In genomic region chr12:124276337-124276736, GRCh38 we compare ENCODE assay signal across 2 cellular contexts.
TF ChIP-seq lines count a peak whose summit lies in the region.

No MANE protein-coding gene starts in this region.

TF ChIP-seq in HEK293, 187 proteins besides CTCF, POLR2A, EP300 and RAD21:
- TF ChIP-seq ZNF426 (tag by site-specific recombination; IDR thresholded peaks at IDR 0.05) = no peak
- peak; percentile 63 for TF ChIP-seq ZNF366 (tag by site-specific recombination; conservative IDR thresholded peaks at IDR 0.05)
- 0 out of 2 replicates have a peak, but pooled peaks have one; percentile 32 for TF ChIP-seq ZBTB17 (tag by site-specific recombination; IDR thresholded peaks at IDR 0.05)

TF ChIP-seq in K562, 482 proteins besides CTCF, POLR2A, EP300 and RAD21:
- TF ChIP-seq KAT7 (CRISPR knock-in tag; IDR thresholded peaks at IDR 0.05; ENCODE audit: borderline replicate concordance) = no peak
- no peak for TF ChIP-seq CHAMP1 (IDR thresholded peaks at IDR 0.05)
- TF ChIP-seq ZNF324 (CRISPR knock-in tag; IDR thresholded peaks at IDR 0.05) = no peak
- 0 out of 2 replicates have a peak, but pooled peaks have one; percentile 33 for TF ChIP-seq GATAD2A (IDR thresholded peaks at IDR 0.05)
- no peak for TF ChIP-seq RBM22 (IDR thresholded peaks at IDR 0.05; ENCODE audit: low read depth, low read length, poor library complexity, severe bottlenecking)
- TF ChIP-seq ZNF347 (CRISPR knock-in tag; IDR thresholded peaks at IDR 0.05; ENCODE audit: low read depth) = no peak
- no peak for TF ChIP-seq SREBF1 (IDR thresholded peaks at IDR 0.05; ENCODE audit: borderline replicate concordance, low read depth, low read length)
- TF ChIP-seq PHTF2 (CRISPR knock-in tag; IDR thresholded peaks at IDR 0.05) = no peak
- no peak for TF ChIP-seq MCM7 (IDR thresholded peaks at IDR 0.05)
- no peak for TF ChIP-seq PTRF (tag; IDR thresholded peaks at IDR 0.05)
- TF ChIP-seq ATF6 (CRISPR knock-in tag; IDR thresholded peaks at IDR 0.05) = no peak
- TF ChIP-seq GTF2F1 (IDR thresholded peaks at IDR 0.05; ENCODE audit: low read depth, low read length) = no peak
- no peak for TF ChIP-seq ZNF121 (CRISPR knock-in tag; conservative IDR thresholded peaks at IDR 0.05)
- TF ChIP-seq GATA2 (CRISPR knock-in tag; IDR thresholded peaks at IDR 0.05) = peak; percentile 51; the same call in 1 of the 2 replicates
- TF ChIP-seq NFIX (CRISPR knock-in tag; IDR thresholded peaks at IDR 0.05; ENCODE audit: low read depth) = no peak
- peak; percentile 89 for TF ChIP-seq ZBTB2 (IDR thresholded peaks at IDR 0.05)
- TF ChIP-seq TRIM24 (IDR thresholded peaks at IDR 0.05) = peak; percentile 47 to 66; a peak in 3 of 4 replicates
- peak; percentile 26; the same call in 1 of the 2 replicates for TF ChIP-seq NFIC (IDR thresholded peaks at IDR 0.05)
- TF ChIP-seq SFPQ (IDR thresholded peaks at IDR 0.05; ENCODE audit: low read depth, low read length) = no peak
- TF ChIP-seq GABPB2 (CRISPR knock-in tag; conservative IDR thresholded peaks at IDR 0.05) = no peak
- TF ChIP-seq CREM (IDR thresholded peaks at IDR 0.05; ENCODE audit: low read depth) = no peak
- no peak for TF ChIP-seq ZNF77 (CRISPR knock-in tag; IDR thresholded peaks at IDR 0.05)
- TF ChIP-seq CBX1 (IDR thresholded peaks at IDR 0.05; ENCODE audit: low read depth) = no peak
- TF ChIP-seq ZNF785 (CRISPR knock-in tag; IDR thresholded peaks at IDR 0.05) = no peak
- no peak for TF ChIP-seq CBX5 (IDR thresholded peaks at IDR 0.05; ENCODE audit: borderline replicate concordance, low read depth)
- TF ChIP-seq ZNF518B (CRISPR knock-in tag; IDR thresholded peaks at IDR 0.05) = no peak
- TF ChIP-seq HDAC2 (IDR thresholded peaks at IDR 0.05) = 0 out of 2 replicates have a peak, but pooled peaks have one; percentile 43
- TF ChIP-seq PKNOX1 (IDR thresholded peaks at IDR 0.05) = no peak
- TF ChIP-seq MTA1 (IDR thresholded peaks at IDR 0.05; ENCODE audit: borderline replicate concordance) = peak; percentile 87
- TF ChIP-seq NCOA1 (IDR thresholded peaks at IDR 0.05; ENCODE audit: low read depth) = no peak
- TF ChIP-seq SMARCB1 (IDR thresholded peaks at IDR 0.05; ENCODE audit: insufficient read length, low read depth) = no peak
- peak; percentile 96 for TF ChIP-seq DACH1 (IDR thresholded peaks at IDR 0.05; ENCODE audit: partially characterized antibody)
- TF ChIP-seq GTF2B (IDR thresholded peaks at IDR 0.05; ENCODE audit: extremely low read depth, insufficient read length) = no peak
- TF ChIP-seq GATAD2B (IDR thresholded peaks at IDR 0.05; ENCODE audit: borderline replicate concordance) = peak; percentile 74; the same call in 1 of the 2 replicates
- TF ChIP-seq BCOR (IDR thresholded peaks at IDR 0.05) = peak; percentile 70; the same call in 1 of the 2 replicates
- TF ChIP-seq XRCC4 (IDR thresholded peaks at IDR 0.05; ENCODE audit: extremely low read depth, insufficient read depth, insufficient read length) = no peak
- no peak for TF ChIP-seq ZNF143 (CRISPR knock-in tag; IDR thresholded peaks at IDR 0.05)
- no peak for TF ChIP-seq FOS (IDR thresholded peaks at IDR 0.05; ENCODE audit: extremely low read depth, insufficient read length)
- no peak for TF ChIP-seq TRIM28 (IDR thresholded peaks at IDR 0.05)
- no peak for TF ChIP-seq ZNF431 (CRISPR knock-in tag; IDR thresholded peaks at IDR 0.05)
- no peak for TF ChIP-seq BCLAF1 (IDR thresholded peaks at IDR 0.05; ENCODE audit: borderline replicate concordance in 1 of 2, control insufficient read depth in 1 of 2, low read depth in 2 of 2, low read length in 1 of 2)
- no peak for TF ChIP-seq KLF13 (tag; IDR thresholded peaks at IDR 0.05; ENCODE audit: borderline replicate concordance, low read depth)
- TF ChIP-seq USF1 (CRISPR knock-in tag; IDR thresholded peaks at IDR 0.05) = no peak
- no peak for TF ChIP-seq ZNF140 (CRISPR knock-in tag; IDR thresholded peaks at IDR 0.05)
- TF ChIP-seq FUS (optimal IDR thresholded peaks at IDR 0.05; ENCODE audit: low read depth, low read length) = no peak
- no peak for TF ChIP-seq KLF16 (IDR thresholded peaks at IDR 0.05)
- no peak for TF ChIP-seq ZFX (CRISPR knock-in tag; IDR thresholded peaks at IDR 0.05)
- no peak for TF ChIP-seq ZNF133 (CRISPR knock-in tag; IDR thresholded peaks at IDR 0.05)
